In genomic region chr6:137767465-137767864, GRCh38 we compare ENCODE assay signal across 24 cellular contexts.
DNase-seq lines count a peak whose midpoint lies in the region; ATAC-seq and TF ChIP-seq lines count a peak whose summit lies in the region.
"Had no signal": no experiment of that assay in that cellular context is flagged by ENCODE, and none has a peak within 500 bp of the region (broad histone marks: within the 10 kb centered on the region; RNA-seq: fewer than 3 reads in every experiment).

No MANE protein-coding gene starts in this region.

- intact Hi-C loops in natural killer cell (cut with micrococcal nuclease) = no loop called here
- intact Hi-C loops in heart left ventricle (cut with DNase I) = no loop called here

- DNase-seq in natural killer cell (no peak), Peyer's patch (no peak), epithelial cell of prostate (ENCODE audit: low read depth, low spot score) (no peak), hippocampal formation (lab: John Stamatoyannopoulos, UW) (no peak), heart left ventricle (no peak)
- DNase-seq in natural killer cell treated with Interleukin-12 subunit alpha and Interleukin-12 subunit beta and Interleukin-15 and Interleukin-18, amount 100 ng/mL, for 72 hours (ENCODE audit: low spot score) = no peak
- DNase-seq in stimulated activated naive B cell treated with anti-CD40 and anti-IgM and Interleukin-4, amounts not matched to agents 10 μg/mL and 1 μg/mL and 100 μg/mL, for 72 hours = no peak
- DNase-seq: left ventricle myocardium superior; NCI-H1694 treated with DMSO at 0.1 percent for 48 hours; NCI-H2171; NCI-H510A treated with DMSO at 0.1 percent for 48 hours; stimulated activated CD4-positive, alpha-beta T cell treated with anti-CD3 and anti-CD28 coated beads, Interleukin-12 subunit alpha, Interleukin-12 subunit beta, amount 100 ng/mL, for 4 hours; stimulated activated CD4-positive, alpha-beta T cell treated with anti-CD3 and anti-CD28 coated beads, Interleukin-4, amount 100 ng/mL, for 4 hours; stimulated activated naive CD8-positive, alpha-beta T cell treated with anti-CD3 and anti-CD28 coated beads, Interleukin-15, amount 100 ng/mL, for 72 hours; tibial artery had no signal

- H3K4me3 ChIP-seq in Peyer's patch = no peak overlapping the region
- H3K4me3 ChIP-seq in heart left ventricle = no peak overlapping the region
- H3K4me3 ChIP-seq: BLaER1 treated with 17β-estradiol and CSF1 and Interleukin-3, amounts not matched to agents 10 nM and 100 nM; body of pancreas; right atrium auricular region; tibial artery had no signal

- no peaks in the 10 kb centered on the region for H3K36me3 Mint-ChIP-seq in natural killer cell
- H3K36me3 Mint-ChIP-seq in natural killer cell treated with Interleukin-12 subunit alpha and Interleukin-12 subunit beta and Interleukin-15 and Interleukin-18, amount 100 ng/mL, for 72 hours = no peaks in the 10 kb centered on the region
- H3K36me3 Mint-ChIP-seq in stimulated activated memory B cell treated with anti-CD40 and anti-IgM and Interleukin-4, amounts not matched to agents 10 μg/mL and 1 μg/mL and 100 μg/mL, for 72 hours = no peaks in the 10 kb centered on the region
- no peaks in the 10 kb centered on the region for H3K36me3 Mint-ChIP-seq in stimulated activated naive B cell treated with anti-CD40 and anti-IgM and Interleukin-4, amounts not matched to agents 10 μg/mL and 1 μg/mL and 100 μg/mL, for 72 hours
- H3K36me3 Mint-ChIP-seq: mesothelial cell of epicardium had no signal

- H3K27me3 ChIP-seq in Peyer's patch (no peaks in the 10 kb centered on the region), heart left ventricle (no peaks in the 10 kb centered on the region)
- H3K27me3 ChIP-seq: BLaER1 treated with 17β-estradiol and CSF1 and Interleukin-3, amounts not matched to agents 10 nM and 100 nM; body of pancreas; right atrium auricular region; tibial artery had no signal

- H3K27ac Mint-ChIP-seq in natural killer cell = peak overlapping the region; percentile 81 to 87
- peak overlapping the region in 1 of 2 donors; percentile 57 for H3K27ac Mint-ChIP-seq in natural killer cell treated with Interleukin-12 subunit alpha and Interleukin-12 subunit beta and Interleukin-15 and Interleukin-18, amount 100 ng/mL, for 72 hours
- peak overlapping the region; percentile 72 for H3K27ac Mint-ChIP-seq in stimulated activated memory B cell treated with anti-CD40 and anti-IgM and Interleukin-4, amounts not matched to agents 10 μg/mL and 1 μg/mL and 100 μg/mL, for 72 hours
- no peak overlapping the region for H3K27ac Mint-ChIP-seq in stimulated activated naive B cell treated with anti-CD40 and anti-IgM and Interleukin-4, amounts not matched to agents 10 μg/mL and 1 μg/mL and 100 μg/mL, for 72 hours
- H3K27ac Mint-ChIP-seq: mesothelial cell of epicardium, nephron had no signal

- peaks cover 0 to 9% of the 10 kb centered on the region in 2 donors for H3K27me3 Mint-ChIP-seq in natural killer cell (ENCODE audit: low read depth in 2 of 2)
- H3K27me3 Mint-ChIP-seq in natural killer cell treated with Interleukin-12 subunit alpha and Interleukin-12 subunit beta and Interleukin-15 and Interleukin-18, amount 100 ng/mL, for 72 hours = no peaks in the 10 kb centered on the region
- no peaks in the 10 kb centered on the region for H3K27me3 Mint-ChIP-seq in stimulated activated memory B cell treated with anti-CD40 and anti-IgM and Interleukin-4, amounts not matched to agents 10 μg/mL and 1 μg/mL and 100 μg/mL, for 72 hours
- H3K27me3 Mint-ChIP-seq in stimulated activated naive B cell treated with anti-CD40 and anti-IgM and Interleukin-4, amounts not matched to agents 10 μg/mL and 1 μg/mL and 100 μg/mL, for 72 hours = no peaks in the 10 kb centered on the region
- H3K27me3 Mint-ChIP-seq: stimulated activated naive CD8-positive, alpha-beta T cell treated with anti-CD3 and anti-CD28 coated beads, Interleukin-15, amount 100 ng/mL, for 72 hours had no signal

- 83 to 89% (median 85%) methylated on average over 2 of the region's 2 CpGs for WGBS in heart left ventricle, 4 donors

- ATAC-seq in natural killer cell (no peak), heart left ventricle (no peak)
- ATAC-seq in natural killer cell treated with Interleukin-12 subunit alpha and Interleukin-12 subunit beta and Interleukin-15 and Interleukin-18, amount 100 ng/mL, for 72 hours = no peak
- no peak for ATAC-seq in stimulated activated memory B cell treated with anti-CD40 and anti-IgM and Interleukin-4, amounts not matched to agents 10 μg/mL and 1 μg/mL and 100 μg/mL, for 72 hours
- no peak for ATAC-seq in stimulated activated naive B cell treated with anti-CD40 and anti-IgM and Interleukin-4, amounts not matched to agents 10 μg/mL and 1 μg/mL and 100 μg/mL, for 72 hours (replicated peaks)
- ATAC-seq: body of pancreas, left ventricle myocardium superior, Panc1 had no signal

- TF ChIP-seq CTCF in natural killer cell (IDR thresholded peaks at IDR 0.05) = no peak
- no peak for TF ChIP-seq CTCF in Peyer's patch (IDR thresholded peaks at IDR 0.05)
- no peak for TF ChIP-seq CTCF in heart left ventricle (IDR thresholded peaks at IDR 0.05)

- no peak overlapping the region for H3K4me3 Mint-ChIP-seq in natural killer cell
- H3K4me3 Mint-ChIP-seq in natural killer cell treated with Interleukin-12 subunit alpha and Interleukin-12 subunit beta and Interleukin-15 and Interleukin-18, amount 100 ng/mL, for 72 hours = no peak overlapping the region
- no peak overlapping the region for H3K4me3 Mint-ChIP-seq in stimulated activated memory B cell treated with anti-CD40 and anti-IgM and Interleukin-4, amounts not matched to agents 10 μg/mL and 1 μg/mL and 100 μg/mL, for 72 hours
- no peak overlapping the region for H3K4me3 Mint-ChIP-seq in stimulated activated naive B cell treated with anti-CD40 and anti-IgM and Interleukin-4, amounts not matched to agents 10 μg/mL and 1 μg/mL and 100 μg/mL, for 72 hours
- H3K4me3 Mint-ChIP-seq: mesothelial cell of epicardium, nephron had no signal

- peaks cover 0 to 2% of the 10 kb centered on the region in 2 donors for H3K9me3 Mint-ChIP-seq in natural killer cell
- peaks cover 2% of the 10 kb centered on the region for H3K9me3 Mint-ChIP-seq in natural killer cell treated with Interleukin-12 subunit alpha and Interleukin-12 subunit beta and Interleukin-15 and Interleukin-18, amount 100 ng/mL, for 72 hours
- H3K9me3 Mint-ChIP-seq in stimulated activated memory B cell treated with anti-CD40 and anti-IgM and Interleukin-4, amounts not matched to agents 10 μg/mL and 1 μg/mL and 100 μg/mL, for 72 hours = peaks cover 3% of the 10 kb centered on the region
- H3K9me3 Mint-ChIP-seq in stimulated activated naive B cell treated with anti-CD40 and anti-IgM and Interleukin-4, amounts not matched to agents 10 μg/mL and 1 μg/mL and 100 μg/mL, for 72 hours = no peaks in the 10 kb centered on the region
- H3K9me3 Mint-ChIP-seq: stimulated activated naive CD8-positive, alpha-beta T cell treated with anti-CD3 and anti-CD28 coated beads, Interleukin-15, amount 100 ng/mL, for 72 hours had no signal

- TF ChIP-seq POLR2A in Peyer's patch (IDR thresholded peaks at IDR 0.05) (no peak), heart left ventricle (IDR thresholded peaks at IDR 0.05) (no peak)

- H3K9me3 ChIP-seq in Peyer's patch (no peaks in the 10 kb centered on the region), heart left ventricle (peaks cover 0 to 13% (median 0%) of the 10 kb centered on the region in 12 donors)
- H3K9me3 ChIP-seq: body of pancreas, tibial artery had no signal

- H3K4me1 Mint-ChIP-seq in natural killer cell = peaks cover 22 to 27% of the 10 kb centered on the region in 2 donors
- H3K4me1 Mint-ChIP-seq in natural killer cell treated with Interleukin-12 subunit alpha and Interleukin-12 subunit beta and Interleukin-15 and Interleukin-18, amount 100 ng/mL, for 72 hours (ENCODE audit: low read depth in 2 of 2) = peaks cover 20 to 28% of the 10 kb centered on the region in 2 donors
- peaks cover 16% of the 10 kb centered on the region for H3K4me1 Mint-ChIP-seq in stimulated activated memory B cell treated with anti-CD40 and anti-IgM and Interleukin-4, amounts not matched to agents 10 μg/mL and 1 μg/mL and 100 μg/mL, for 72 hours
- peaks cover 16 to 25% of the 10 kb centered on the region in 2 donors for H3K4me1 Mint-ChIP-seq in stimulated activated naive B cell treated with anti-CD40 and anti-IgM and Interleukin-4, amounts not matched to agents 10 μg/mL and 1 μg/mL and 100 μg/mL, for 72 hours
- H3K4me1 Mint-ChIP-seq: nephron had no signal

- H3K27ac ChIP-seq in Peyer's patch = peak overlapping the region in 3 of 4 donors; percentile 22 to 48 (median 41)
- peak overlapping the region; percentile 45 for H3K27ac ChIP-seq in epithelial cell of prostate
- H3K27ac ChIP-seq in heart left ventricle = peak overlapping the region in 1 of 12 donors; percentile 40
- H3K27ac ChIP-seq: KMS-11, parathyroid adenoma, right atrium auricular region, tibial artery had no signal

- H3K36me3 ChIP-seq in Peyer's patch = no peaks in the 10 kb centered on the region
- no peaks in the 10 kb centered on the region for H3K36me3 ChIP-seq in heart left ventricle
- H3K36me3 ChIP-seq: BLaER1 treated with 17β-estradiol and CSF1 and Interleukin-3, amounts not matched to agents 10 nM and 100 nM; right atrium auricular region; tibial artery had no signal

- H3K4me1 ChIP-seq in Peyer's patch (peaks cover 0 to 6% (median 0%) of the 10 kb centered on the region in 4 donors), heart left ventricle (peaks cover 0 to 22% (median 0%) of the 10 kb centered on the region in 12 donors)
- H3K4me1 ChIP-seq: body of pancreas, parathyroid adenoma, right atrium auricular region, tibial artery had no signal
